In the genomic region with DNA sequence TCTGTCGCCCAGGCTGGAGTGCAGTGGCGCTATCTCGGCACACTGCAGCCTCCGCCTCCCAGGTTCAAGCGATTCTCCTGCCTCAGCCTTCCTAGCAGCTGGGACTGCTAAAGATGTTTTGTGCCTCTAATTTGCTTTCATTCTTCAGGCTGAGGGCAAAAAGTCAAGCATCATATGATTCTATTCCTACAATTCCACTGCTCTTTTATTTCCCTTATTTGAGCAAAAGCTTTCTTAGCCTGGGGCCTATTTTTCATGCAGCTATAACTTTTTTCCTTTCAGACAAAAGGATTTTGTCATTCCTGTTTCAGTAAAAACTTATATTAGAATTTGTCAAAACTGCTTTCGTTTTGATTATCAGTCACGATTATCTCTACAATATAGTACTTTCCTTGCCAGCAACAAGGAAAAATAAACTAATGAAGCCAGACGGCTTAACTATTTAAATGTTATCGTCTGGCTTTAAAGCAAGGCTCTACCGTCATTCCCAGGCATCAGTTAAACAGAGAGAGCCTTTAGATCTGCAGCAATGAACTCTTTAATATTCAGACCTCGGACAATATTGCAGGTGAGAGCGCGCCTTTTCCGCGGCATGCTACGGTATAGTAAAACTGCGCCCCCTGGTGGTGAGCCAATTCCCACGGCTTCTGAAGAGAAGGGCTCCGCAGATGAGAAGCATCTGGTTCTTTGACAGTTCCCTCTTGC, we compare ENCODE assay signal across 1 cellular context.
A peak's percentile ranks its signal among the peaks of the same experiment; 100 is the strongest.
TF ChIP-seq lines count a peak whose summit lies in the region.

No MANE protein-coding gene starts in this region.

TF ChIP-seq in K562, 482 proteins besides CTCF, POLR2A, EP300 and RAD21 (continued from another document and continues in another):
- TF ChIP-seq, protein P1, sequence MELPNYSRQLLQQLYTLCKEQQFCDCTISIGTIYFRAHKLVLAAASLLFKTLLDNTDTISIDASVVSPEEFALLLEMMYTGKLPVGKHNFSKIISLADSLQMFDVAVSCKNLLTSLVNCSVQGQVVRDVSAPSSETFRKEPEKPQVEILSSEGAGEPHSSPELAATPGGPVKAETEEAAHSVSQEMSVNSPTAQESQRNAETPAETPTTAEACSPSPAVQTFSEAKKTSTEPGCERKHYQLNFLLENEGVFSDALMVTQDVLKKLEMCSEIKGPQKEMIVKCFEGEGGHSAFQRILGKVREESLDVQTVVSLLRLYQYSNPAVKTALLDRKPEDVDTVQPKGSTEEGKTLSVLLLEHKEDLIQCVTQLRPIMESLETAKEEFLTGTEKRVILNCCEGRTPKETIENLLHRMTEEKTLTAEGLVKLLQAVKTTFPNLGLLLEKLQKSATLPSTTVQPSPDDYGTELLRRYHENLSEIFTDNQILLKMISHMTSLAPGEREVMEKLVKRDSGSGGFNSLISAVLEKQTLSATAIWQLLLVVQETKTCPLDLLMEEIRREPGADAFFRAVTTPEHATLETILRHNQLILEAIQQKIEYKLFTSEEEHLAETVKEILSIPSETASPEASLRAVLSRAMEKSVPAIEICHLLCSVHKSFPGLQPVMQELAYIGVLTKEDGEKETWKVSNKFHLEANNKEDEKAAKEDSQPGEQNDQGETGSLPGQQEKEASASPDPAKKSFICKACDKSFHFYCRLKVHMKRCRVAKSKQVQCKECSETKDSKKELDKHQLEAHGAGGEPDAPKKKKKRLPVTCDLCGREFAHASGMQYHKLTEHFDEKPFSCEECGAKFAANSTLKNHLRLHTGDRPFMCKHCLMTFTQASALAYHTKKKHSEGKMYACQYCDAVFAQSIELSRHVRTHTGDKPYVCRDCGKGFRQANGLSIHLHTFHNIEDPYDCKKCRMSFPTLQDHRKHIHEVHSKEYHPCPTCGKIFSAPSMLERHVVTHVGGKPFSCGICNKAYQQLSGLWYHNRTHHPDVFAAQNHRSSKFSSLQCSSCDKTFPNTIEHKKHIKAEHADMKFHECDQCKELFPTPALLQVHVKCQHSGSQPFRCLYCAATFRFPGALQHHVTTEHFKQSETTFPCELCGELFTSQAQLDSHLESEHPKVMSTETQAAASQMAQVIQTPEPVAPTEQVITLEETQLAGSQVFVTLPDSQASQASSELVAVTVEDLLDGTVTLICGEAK (IDR thresholded peaks at IDR 0.05), result no peak
- TF ChIP-seq, protein P1 (CRISPR knock-in tag; IDR thresholded peaks at IDR 0.05), result no peak
- TF ChIP-seq YY1 (IDR thresholded peaks at IDR 0.05; ENCODE audit: borderline replicate concordance in 1 of 3, control insufficient read depth in 1 of 3, extremely low read depth in 1 of 3, insufficient read depth in 3 of 3, insufficient read length in 1 of 3, insufficient replicate concordance in 2 of 3, low read depth in 1 of 3, low read length in 2 of 3) (peak in 1 of 3 experiments; percentile 19), CBX3 (IDR thresholded peaks at IDR 0.05; ENCODE audit: borderline replicate concordance in 1 of 2, low read length in 2 of 2) (0 out of 3 replicates have a peak, but pooled peaks of 1 of the 2 experiments have one; percentile 41), CREB1 (IDR thresholded peaks at IDR 0.05) (no peak), CREB1 (CRISPR knock-in tag; IDR thresholded peaks at IDR 0.05) (no peak), ZNF644 (tag; IDR thresholded peaks at IDR 0.05; ENCODE audit: low read depth) (no peak), XRCC5 (IDR thresholded peaks at IDR 0.05; ENCODE audit: low read depth, low read length) (peak; percentile 73; the same call in 1 of the 2 replicates), NR3C1 (CRISPR knock-in tag; IDR thresholded peaks at IDR 0.05) (no peak), RB1 (IDR thresholded peaks at IDR 0.05; ENCODE audit: low read depth) (peak; percentile 91), ATF1 (CRISPR knock-in tag; IDR thresholded peaks at IDR 0.05) (no peak), ATF1 (tag; IDR thresholded peaks at IDR 0.05) (peak; percentile 7; the same call in 1 of the 2 replicates), JUND (IDR thresholded peaks at IDR 0.05; ENCODE audit: borderline replicate concordance, low read depth, low read length) (0 out of 2 replicates have a peak, but pooled peaks have one; percentile 17), JUND (tag; IDR thresholded peaks at IDR 0.05; ENCODE audit: borderline replicate concordance, low read depth, low read length) (no peak)
- TF ChIP-seq, protein P2, sequence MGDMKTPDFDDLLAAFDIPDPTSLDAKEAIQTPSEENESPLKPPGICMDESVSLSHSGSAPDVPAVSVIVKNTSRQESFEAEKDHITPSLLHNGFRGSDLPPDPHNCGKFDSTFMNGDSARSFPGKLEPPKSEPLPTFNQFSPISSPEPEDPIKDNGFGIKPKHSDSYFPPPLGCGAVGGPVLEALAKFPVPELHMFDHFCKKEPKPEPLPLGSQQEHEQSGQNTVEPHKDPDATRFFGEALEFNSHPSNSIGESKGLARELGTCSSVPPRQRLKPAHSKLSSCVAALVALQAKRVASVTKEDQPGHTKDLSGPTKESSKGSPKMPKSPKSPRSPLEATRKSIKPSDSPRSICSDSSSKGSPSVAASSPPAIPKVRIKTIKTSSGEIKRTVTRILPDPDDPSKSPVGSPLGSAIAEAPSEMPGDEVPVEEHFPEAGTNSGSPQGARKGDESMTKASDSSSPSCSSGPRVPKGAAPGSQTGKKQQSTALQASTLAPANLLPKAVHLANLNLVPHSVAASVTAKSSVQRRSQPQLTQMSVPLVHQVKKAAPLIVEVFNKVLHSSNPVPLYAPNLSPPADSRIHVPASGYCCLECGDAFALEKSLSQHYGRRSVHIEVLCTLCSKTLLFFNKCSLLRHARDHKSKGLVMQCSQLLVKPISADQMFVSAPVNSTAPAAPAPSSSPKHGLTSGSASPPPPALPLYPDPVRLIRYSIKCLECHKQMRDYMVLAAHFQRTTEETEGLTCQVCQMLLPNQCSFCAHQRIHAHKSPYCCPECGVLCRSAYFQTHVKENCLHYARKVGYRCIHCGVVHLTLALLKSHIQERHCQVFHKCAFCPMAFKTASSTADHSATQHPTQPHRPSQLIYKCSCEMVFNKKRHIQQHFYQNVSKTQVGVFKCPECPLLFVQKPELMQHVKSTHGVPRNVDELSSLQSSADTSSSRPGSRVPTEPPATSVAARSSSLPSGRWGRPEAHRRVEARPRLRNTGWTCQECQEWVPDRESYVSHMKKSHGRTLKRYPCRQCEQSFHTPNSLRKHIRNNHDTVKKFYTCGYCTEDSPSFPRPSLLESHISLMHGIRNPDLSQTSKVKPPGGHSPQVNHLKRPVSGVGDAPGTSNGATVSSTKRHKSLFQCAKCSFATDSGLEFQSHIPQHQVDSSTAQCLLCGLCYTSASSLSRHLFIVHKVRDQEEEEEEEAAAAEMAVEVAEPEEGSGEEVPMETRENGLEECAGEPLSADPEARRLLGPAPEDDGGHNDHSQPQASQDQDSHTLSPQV (IDR thresholded peaks at IDR 0.05), result 0 out of 2 replicates have a peak, but pooled peaks have one; percentile 37
- TF ChIP-seq, protein P3, sequence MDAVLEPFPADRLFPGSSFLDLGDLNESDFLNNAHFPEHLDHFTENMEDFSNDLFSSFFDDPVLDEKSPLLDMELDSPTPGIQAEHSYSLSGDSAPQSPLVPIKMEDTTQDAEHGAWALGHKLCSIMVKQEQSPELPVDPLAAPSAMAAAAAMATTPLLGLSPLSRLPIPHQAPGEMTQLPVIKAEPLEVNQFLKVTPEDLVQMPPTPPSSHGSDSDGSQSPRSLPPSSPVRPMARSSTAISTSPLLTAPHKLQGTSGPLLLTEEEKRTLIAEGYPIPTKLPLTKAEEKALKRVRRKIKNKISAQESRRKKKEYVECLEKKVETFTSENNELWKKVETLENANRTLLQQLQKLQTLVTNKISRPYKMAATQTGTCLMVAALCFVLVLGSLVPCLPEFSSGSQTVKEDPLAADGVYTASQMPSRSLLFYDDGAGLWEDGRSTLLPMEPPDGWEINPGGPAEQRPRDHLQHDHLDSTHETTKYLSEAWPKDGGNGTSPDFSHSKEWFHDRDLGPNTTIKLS (IDR thresholded peaks at IDR 0.05; ENCODE audit: borderline replicate concordance, low read depth), result peak; percentile 22; the same call in 1 of the 2 replicates
- TF ChIP-seq, protein P4, sequence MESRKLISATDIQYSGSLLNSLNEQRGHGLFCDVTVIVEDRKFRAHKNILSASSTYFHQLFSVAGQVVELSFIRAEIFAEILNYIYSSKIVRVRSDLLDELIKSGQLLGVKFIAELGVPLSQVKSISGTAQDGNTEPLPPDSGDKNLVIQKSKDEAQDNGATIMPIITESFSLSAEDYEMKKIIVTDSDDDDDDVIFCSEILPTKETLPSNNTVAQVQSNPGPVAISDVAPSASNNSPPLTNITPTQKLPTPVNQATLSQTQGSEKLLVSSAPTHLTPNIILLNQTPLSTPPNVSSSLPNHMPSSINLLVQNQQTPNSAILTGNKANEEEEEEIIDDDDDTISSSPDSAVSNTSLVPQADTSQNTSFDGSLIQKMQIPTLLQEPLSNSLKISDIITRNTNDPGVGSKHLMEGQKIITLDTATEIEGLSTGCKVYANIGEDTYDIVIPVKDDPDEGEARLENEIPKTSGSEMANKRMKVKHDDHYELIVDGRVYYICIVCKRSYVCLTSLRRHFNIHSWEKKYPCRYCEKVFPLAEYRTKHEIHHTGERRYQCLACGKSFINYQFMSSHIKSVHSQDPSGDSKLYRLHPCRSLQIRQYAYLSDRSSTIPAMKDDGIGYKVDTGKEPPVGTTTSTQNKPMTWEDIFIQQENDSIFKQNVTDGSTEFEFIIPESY (CRISPR knock-in tag; IDR thresholded peaks at IDR 0.05), result peak; percentile 37; the same call in 1 of the 2 replicates
- TF ChIP-seq, protein P5, sequence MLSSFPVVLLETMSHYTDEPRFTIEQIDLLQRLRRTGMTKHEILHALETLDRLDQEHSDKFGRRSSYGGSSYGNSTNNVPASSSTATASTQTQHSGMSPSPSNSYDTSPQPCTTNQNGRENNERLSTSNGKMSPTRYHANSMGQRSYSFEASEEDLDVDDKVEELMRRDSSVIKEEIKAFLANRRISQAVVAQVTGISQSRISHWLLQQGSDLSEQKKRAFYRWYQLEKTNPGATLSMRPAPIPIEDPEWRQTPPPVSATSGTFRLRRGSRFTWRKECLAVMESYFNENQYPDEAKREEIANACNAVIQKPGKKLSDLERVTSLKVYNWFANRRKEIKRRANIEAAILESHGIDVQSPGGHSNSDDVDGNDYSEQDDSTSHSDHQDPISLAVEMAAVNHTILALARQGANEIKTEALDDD (IDR thresholded peaks at IDR 0.05), result no peak
